Comparison of ENCODE assay signal across 1 cellular context in the genomic region with DNA sequence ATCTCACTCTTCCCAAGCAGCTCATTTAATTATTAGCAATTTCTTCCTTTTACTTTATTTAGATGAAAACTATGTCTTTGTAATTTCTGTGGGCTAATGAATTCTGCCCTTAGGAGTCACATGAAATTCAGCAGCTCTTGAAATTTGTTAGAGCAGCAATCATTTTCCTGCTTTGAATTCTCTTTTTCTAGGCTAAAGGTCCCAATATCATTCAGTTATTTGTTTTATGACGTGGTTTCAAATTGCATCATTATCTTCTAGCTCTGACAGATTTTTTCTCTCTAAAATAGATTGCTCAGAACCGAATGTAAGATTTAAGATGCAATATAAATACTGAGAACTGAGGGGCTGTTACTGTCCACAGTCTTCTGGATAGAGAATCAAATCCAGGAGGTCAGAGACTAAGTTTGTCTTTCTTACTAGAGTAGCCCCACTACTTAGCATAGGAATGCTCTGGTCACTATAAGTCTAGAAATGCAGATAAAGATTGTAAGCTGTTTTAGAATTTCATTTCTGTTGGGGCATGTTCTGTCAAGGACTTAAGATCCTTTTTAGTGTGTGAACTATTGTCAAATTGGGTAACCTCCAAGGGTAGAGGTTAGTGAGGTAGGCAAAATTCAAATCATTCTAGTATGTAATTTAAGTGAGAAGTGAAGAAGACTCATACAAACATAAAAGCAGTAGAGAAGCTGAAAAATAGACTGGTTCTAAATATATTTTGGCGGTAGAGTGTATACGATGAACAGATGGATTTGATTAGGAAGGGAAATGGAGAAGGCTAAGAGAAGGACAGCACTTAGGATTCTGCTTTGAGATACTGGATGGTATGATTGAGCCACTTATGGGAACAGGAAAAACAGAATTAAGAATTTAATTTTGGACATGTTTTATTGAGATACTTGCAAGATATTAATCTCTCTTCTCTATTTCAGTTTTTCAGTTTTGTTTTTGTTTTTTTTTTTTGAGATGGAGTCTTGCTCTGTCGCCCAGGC.
TF ChIP-seq lines count a peak whose summit lies in the region.

No MANE protein-coding gene starts in this region.

TF ChIP-seq in GM23338, 12 proteins besides CTCF, POLR2A, EP300 and RAD21 (continued from another document):
- TF ChIP-seq, protein P1, sequence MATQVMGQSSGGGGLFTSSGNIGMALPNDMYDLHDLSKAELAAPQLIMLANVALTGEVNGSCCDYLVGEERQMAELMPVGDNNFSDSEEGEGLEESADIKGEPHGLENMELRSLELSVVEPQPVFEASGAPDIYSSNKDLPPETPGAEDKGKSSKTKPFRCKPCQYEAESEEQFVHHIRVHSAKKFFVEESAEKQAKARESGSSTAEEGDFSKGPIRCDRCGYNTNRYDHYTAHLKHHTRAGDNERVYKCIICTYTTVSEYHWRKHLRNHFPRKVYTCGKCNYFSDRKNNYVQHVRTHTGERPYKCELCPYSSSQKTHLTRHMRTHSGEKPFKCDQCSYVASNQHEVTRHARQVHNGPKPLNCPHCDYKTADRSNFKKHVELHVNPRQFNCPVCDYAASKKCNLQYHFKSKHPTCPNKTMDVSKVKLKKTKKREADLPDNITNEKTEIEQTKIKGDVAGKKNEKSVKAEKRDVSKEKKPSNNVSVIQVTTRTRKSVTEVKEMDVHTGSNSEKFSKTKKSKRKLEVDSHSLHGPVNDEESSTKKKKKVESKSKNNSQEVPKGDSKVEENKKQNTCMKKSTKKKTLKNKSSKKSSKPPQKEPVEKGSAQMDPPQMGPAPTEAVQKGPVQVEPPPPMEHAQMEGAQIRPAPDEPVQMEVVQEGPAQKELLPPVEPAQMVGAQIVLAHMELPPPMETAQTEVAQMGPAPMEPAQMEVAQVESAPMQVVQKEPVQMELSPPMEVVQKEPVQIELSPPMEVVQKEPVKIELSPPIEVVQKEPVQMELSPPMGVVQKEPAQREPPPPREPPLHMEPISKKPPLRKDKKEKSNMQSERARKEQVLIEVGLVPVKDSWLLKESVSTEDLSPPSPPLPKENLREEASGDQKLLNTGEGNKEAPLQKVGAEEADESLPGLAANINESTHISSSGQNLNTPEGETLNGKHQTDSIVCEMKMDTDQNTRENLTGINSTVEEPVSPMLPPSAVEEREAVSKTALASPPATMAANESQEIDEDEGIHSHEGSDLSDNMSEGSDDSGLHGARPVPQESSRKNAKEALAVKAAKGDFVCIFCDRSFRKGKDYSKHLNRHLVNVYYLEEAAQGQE (IDR thresholded peaks at IDR 0.05; ENCODE audit: unreplicated experiment) = no peak
- no peak for TF ChIP-seq POLR2AphosphoS5 (IDR thresholded peaks at IDR 0.05; ENCODE audit: low read depth)
